25 cellular contexts compared by ENCODE assay signal in genomic region chr2:236959876-236960275, GRCh38.
DNase-seq lines count a peak whose midpoint lies in the region; ATAC-seq and TF ChIP-seq lines count a peak whose summit lies in the region.
"Had no signal": no experiment of that assay in that cellular context is flagged by ENCODE, and none has a peak within 500 bp of the region (broad histone marks: within the 10 kb centered on the region; RNA-seq: fewer than 3 reads in every experiment).

No MANE protein-coding gene starts in this region.

- no peak overlapping the region for H3K27ac ChIP-seq in testis
- H3K27ac ChIP-seq: BLaER1 treated with 17β-estradiol and CSF1 and Interleukin-3, amounts not matched to agents 10 nM and 100 nM; cardiac muscle cell; hepatocyte; HL-60 had no signal

- peaks cover 2% of the 10 kb centered on the region for H3K27me3 Mint-ChIP-seq in activated CD4-positive, alpha-beta memory T cell treated with anti-CD3 and anti-CD28 coated beads for 36 hours
- H3K27me3 Mint-ChIP-seq: activated naive CD4-positive, alpha-beta T cell treated with anti-CD3 and anti-CD28 coated beads, Interleukin-2, amount 50 U/mL, for 24 hours had no signal

- H3K27ac Mint-ChIP-seq in activated CD4-positive, alpha-beta memory T cell treated with anti-CD3 and anti-CD28 coated beads for 36 hours = peak overlapping the region; percentile 2
- H3K27ac Mint-ChIP-seq: activated naive CD4-positive, alpha-beta T cell treated with anti-CD3 and anti-CD28 coated beads, Interleukin-2, amount 50 U/mL, for 24 hours; dendritic cell treated with granulocyte-macrophage colony-stimulating factor and Interleukin-4, amounts not matched to agents 40 ng/mL and 50 ng/mL, for 4 days had no signal

- H3K4me1 ChIP-seq in mucosa of descending colon (ENCODE audit: low read depth) (no peaks in the 10 kb centered on the region), testis (no peaks in the 10 kb centered on the region)

- WGBS in testis, 2 donors = 68 to 76% methylated on average over 9 of the region's 9 CpGs

- TF ChIP-seq POLR2A in testis (IDR thresholded peaks at IDR 0.05) (no peak), erythroblast (IDR thresholded peaks at IDR 0.05; ENCODE audit: low read length) (no peak)

- intact Hi-C loops in activated CD4-positive, alpha-beta memory T cell treated with anti-CD3 and anti-CD28 coated beads for 36 hours (cut with micrococcal nuclease) = loop anchor here (10.0 kb wide), 1 partner anchor 405 kb away; no protein-coding TSS in a partner anchor
- intact Hi-C loops in cardiac septum (cut with DNase I) = no loop called here
- intact Hi-C loops in mucosa of descending colon (cut with DNase I, micrococcal nuclease) = no loop called here
- intact Hi-C loops in testis (cut with DNase I; ENCODE audit: low total_unique reads) = no loop called here

- H3K36me3 ChIP-seq in mucosa of descending colon (ENCODE audit: low read depth) (no peaks in the 10 kb centered on the region), testis (ENCODE audit: low read depth, missing control alignments) (no peaks in the 10 kb centered on the region)
- H3K36me3 ChIP-seq: cardiac muscle cell had no signal

- DNase-seq in activated CD4-positive, alpha-beta memory T cell treated with anti-CD3 and anti-CD28 coated beads for 36 hours = no peak
- peak; percentile 68 for DNase-seq in cardiac septum (ENCODE audit: low spot score)
- no peak for DNase-seq in mucosa of descending colon
- peak; percentile 26 for DNase-seq in testis
- no peak for DNase-seq in erythroblast (lab: John Stamatoyannopoulos, UW)
- no peak for DNase-seq in iPS-NIHi7 (ENCODE audit: extremely low spot score)
- DNase-seq: ACHN; activated CD4-positive, alpha-beta T cell treated with anti-CD3 and anti-CD28 coated beads for 48 hours; Calu3; NCI-H1105; NCI-H1930; NCI-H2227 treated with DMSO at 0.1 percent for 48 hours; NCI-H748 treated with DMSO at 0.1 percent for 48 hours; RPMI8226; SK-N-SH had no signal

- ATAC-seq in mucosa of descending colon = peak; percentile 44
- ATAC-seq in GM18907 (IDR thresholded peaks at IDR 0.05; ENCODE audit: unreplicated experiment) = no peak
- ATAC-seq in esophagus mucosa = no peak
- ATAC-seq: HCT116 had no signal

- H3K27me3 ChIP-seq in testis = no peaks in the 10 kb centered on the region
- H3K27me3 ChIP-seq: BLaER1 treated with 17β-estradiol and CSF1 and Interleukin-3, amounts not matched to agents 10 nM and 100 nM; hepatocyte had no signal

- CTCF ChIA-PET in activated CD4-positive, alpha-beta memory T cell treated with anti-CD3 and anti-CD28 coated beads for 36 hours (lab: Charles Lee) = no interaction called here

- H3K9me3 ChIP-seq in mucosa of descending colon = no peaks in the 10 kb centered on the region
- H3K9me3 ChIP-seq in testis = no peaks in the 10 kb centered on the region
- H3K9me3 ChIP-seq: SK-N-SH had no signal

- no peaks in the 10 kb centered on the region for H3K9me3 Mint-ChIP-seq in activated CD4-positive, alpha-beta memory T cell treated with anti-CD3 and anti-CD28 coated beads for 36 hours
- H3K9me3 Mint-ChIP-seq: activated naive CD4-positive, alpha-beta T cell treated with anti-CD3 and anti-CD28 coated beads, Interleukin-2, amount 50 U/mL, for 24 hours; dendritic cell treated with granulocyte-macrophage colony-stimulating factor and Interleukin-4, amounts not matched to agents 40 ng/mL and 50 ng/mL, for 4 days had no signal

- peaks cover 14% of the 10 kb centered on the region for H3K4me1 Mint-ChIP-seq in activated CD4-positive, alpha-beta memory T cell treated with anti-CD3 and anti-CD28 coated beads for 36 hours (ENCODE audit: low read depth)
- H3K4me1 Mint-ChIP-seq: activated naive CD4-positive, alpha-beta T cell treated with anti-CD3 and anti-CD28 coated beads, Interleukin-2, amount 50 U/mL, for 24 hours had no signal

- H3K4me3 ChIP-seq in mucosa of descending colon = no peak overlapping the region
- H3K4me3 ChIP-seq in testis = no peak overlapping the region
- H3K4me3 ChIP-seq: BLaER1 treated with 17β-estradiol and CSF1 and Interleukin-3, amounts not matched to agents 10 nM and 100 nM; cardiac muscle cell; hepatocyte; skin epidermis had no signal

- TF ChIP-seq CTCF in mucosa of descending colon (IDR thresholded peaks at IDR 0.05) (no peak), testis (IDR thresholded peaks at IDR 0.05) (no peak)

- H3K4me3 Mint-ChIP-seq in activated CD4-positive, alpha-beta memory T cell treated with anti-CD3 and anti-CD28 coated beads for 36 hours = no peak overlapping the region
- H3K4me3 Mint-ChIP-seq: activated naive CD4-positive, alpha-beta T cell treated with anti-CD3 and anti-CD28 coated beads, Interleukin-2, amount 50 U/mL, for 24 hours; dendritic cell treated with granulocyte-macrophage colony-stimulating factor and Interleukin-4, amounts not matched to agents 40 ng/mL and 50 ng/mL, for 4 days had no signal

- POLR2A ChIA-PET in activated CD4-positive, alpha-beta memory T cell treated with anti-CD3 and anti-CD28 coated beads for 36 hours (lab: Charles Lee) = no interaction called here

- no peaks in the 10 kb centered on the region for H3K36me3 Mint-ChIP-seq in activated CD4-positive, alpha-beta memory T cell treated with anti-CD3 and anti-CD28 coated beads for 36 hours
- H3K36me3 Mint-ChIP-seq: activated naive CD4-positive, alpha-beta T cell treated with anti-CD3 and anti-CD28 coated beads, Interleukin-2, amount 50 U/mL, for 24 hours had no signal

Comparison
In these comparisons a context has a peak if more than half of its experiments do, and no peak if none do; other contexts are left out.
1. DNase-seq: peak in cardiac septum (single experiment) and testis (single experiment); none in activated CD4-positive, alpha-beta memory T cell treated with anti-CD3 and anti-CD28 coated beads for 36 hours (single experiment), mucosa of descending colon (0 of 3), erythroblast (0 of 2) and iPS-NIHi7 (single experiment).